ENCODE assay signal across 20 cellular contexts in the genomic region with DNA sequence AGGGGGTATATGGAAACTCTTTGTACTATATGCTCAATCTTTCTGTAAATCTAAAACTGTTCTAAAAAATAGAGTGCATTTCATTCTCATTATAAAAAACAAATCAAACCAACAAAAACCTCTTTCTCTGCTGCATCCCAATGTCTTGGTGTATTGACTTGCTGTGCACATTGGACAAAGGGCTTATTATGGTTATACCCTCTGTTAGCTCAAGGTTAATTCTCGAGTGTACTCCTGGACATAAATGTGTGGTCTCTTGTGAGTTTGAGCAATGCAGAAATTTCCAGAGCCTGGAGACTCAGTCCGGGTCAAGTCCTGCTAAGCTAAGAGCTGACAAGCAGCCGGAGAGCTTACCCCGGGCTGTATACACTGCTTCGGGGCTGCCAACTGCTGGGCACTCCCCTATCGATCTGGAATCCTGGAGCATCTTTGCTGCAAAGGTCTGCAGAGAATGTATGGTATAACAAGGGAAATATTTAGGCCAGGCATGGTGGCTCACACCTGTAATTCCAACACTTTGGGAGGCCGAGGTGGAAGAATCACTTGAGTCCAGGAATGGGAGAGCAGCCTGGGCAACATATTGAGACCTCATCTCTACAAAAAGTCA.
"Had no signal": no experiment of that assay in that cellular context is flagged by ENCODE, and none has a peak within 500 bp of the region (broad histone marks: within the 10 kb centered on the region; RNA-seq: fewer than 3 reads in every experiment).

No MANE protein-coding gene starts in this region.

- DNase-seq: cerebellar nuclear complex; endodermal cell; gastrocnemius medialis; immature natural killer cell; kidney; left cardiac atrium; mucosa of descending colon; naive thymus-derived CD8-positive, alpha-beta T cell; ovary; sigmoid colon; stimulated activated CD4-positive, alpha-beta T cell treated with anti-CD3 and anti-CD28 coated beads, Interleukin-4, amount 100 ng/mL, for 4 hours; stimulated activated naive B cell treated with anti-CD40 and anti-IgM and Interleukin-4, amounts not matched to agents 10 μg/mL and 1 μg/mL and 100 μg/mL, for 72 hours; stimulated activated naive CD8-positive, alpha-beta T cell treated with anti-CD3 and anti-CD28 coated beads, Interleukin-15, amount 100 ng/mL, for 72 hours; testis; uterus had no signal

- H3K4me1 ChIP-seq: gastrocnemius medialis, sigmoid colon, testis, uterus had no signal

- H3K4me3 Mint-ChIP-seq: dendritic cell treated with granulocyte-macrophage colony-stimulating factor and Interleukin-4, amounts not matched to agents 40 ng/mL and 50 ng/mL, for 4 days; endodermal cell; immature natural killer cell; naive thymus-derived CD8-positive, alpha-beta T cell; stimulated activated naive B cell treated with anti-CD40 and anti-IgM and Interleukin-4, amounts not matched to agents 10 μg/mL and 1 μg/mL and 100 μg/mL, for 72 hours; stimulated activated naive CD8-positive, alpha-beta T cell treated with anti-CD3 and anti-CD28 coated beads, Interleukin-15, amount 100 ng/mL, for 72 hours had no signal

- ATAC-seq: gastrocnemius medialis; left cardiac atrium; mucosa of descending colon; naive thymus-derived CD8-positive, alpha-beta T cell; stimulated activated naive B cell treated with anti-CD40 and anti-IgM and Interleukin-4, amounts not matched to agents 10 μg/mL and 1 μg/mL and 100 μg/mL, for 72 hours; stimulated activated naive CD8-positive, alpha-beta T cell treated with anti-CD3 and anti-CD28 coated beads, Interleukin-15, amount 100 ng/mL, for 72 hours had no signal

- H3K4me3 ChIP-seq: gastrocnemius medialis, mucosa of descending colon, ovary, sigmoid colon, skin epidermis, testis, tibial nerve, uterus had no signal

- H3K9me3 ChIP-seq: gastrocnemius medialis, neutrophil, ovary, testis had no signal

- H3K27ac ChIP-seq: gastrocnemius medialis, neutrophil, ovary, sigmoid colon, skin epidermis, testis, tibial nerve, uterus had no signal

- H3K27ac Mint-ChIP-seq: dendritic cell treated with granulocyte-macrophage colony-stimulating factor and Interleukin-4, amounts not matched to agents 40 ng/mL and 50 ng/mL, for 4 days; endodermal cell; immature natural killer cell; progenitor cell of endocrine pancreas; stimulated activated naive B cell treated with anti-CD40 and anti-IgM and Interleukin-4, amounts not matched to agents 10 μg/mL and 1 μg/mL and 100 μg/mL, for 72 hours; stimulated activated naive CD8-positive, alpha-beta T cell treated with anti-CD3 and anti-CD28 coated beads, Interleukin-15, amount 100 ng/mL, for 72 hours had no signal

- H3K27me3 ChIP-seq: ovary, sigmoid colon, testis, tibial nerve, uterus had no signal

- H3K4me1 Mint-ChIP-seq: endodermal cell; immature natural killer cell; stimulated activated naive B cell treated with anti-CD40 and anti-IgM and Interleukin-4, amounts not matched to agents 10 μg/mL and 1 μg/mL and 100 μg/mL, for 72 hours; stimulated activated naive CD8-positive, alpha-beta T cell treated with anti-CD3 and anti-CD28 coated beads, Interleukin-15, amount 100 ng/mL, for 72 hours had no signal

- H3K36me3 ChIP-seq: gastrocnemius medialis, neutrophil, ovary, sigmoid colon, tibial nerve, uterus had no signal
